27 cellular contexts compared by ENCODE assay signal in the genomic region with DNA sequence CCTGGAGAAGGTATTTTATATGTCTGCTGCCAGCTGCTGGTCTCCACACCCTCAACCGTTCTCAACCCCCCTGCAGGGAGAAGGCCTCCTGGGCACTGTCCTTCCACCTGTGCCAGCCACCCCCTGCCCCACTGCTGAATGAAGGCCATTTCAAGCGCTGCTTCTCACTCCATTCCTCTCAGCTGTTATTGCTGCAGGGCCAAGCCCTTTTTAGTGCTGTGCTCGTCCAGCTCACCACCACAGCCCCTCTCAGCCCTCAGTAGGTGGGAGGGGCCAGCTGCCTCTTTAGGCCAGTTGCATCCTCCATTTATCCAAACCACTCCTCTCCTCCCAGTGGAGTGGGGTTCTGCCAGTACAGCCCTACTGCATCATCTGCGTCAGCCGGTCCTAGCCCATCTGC. TPM values are rescaled to one million over a fixed set of nuclear protein-coding genes. Genes with fewer than 3 reads are reported as not detected.
"Had no signal": no experiment of that assay in that cellular context is flagged by ENCODE, and none has a peak within 500 bp of the region (broad histone marks: within the 10 kb centered on the region; RNA-seq: fewer than 3 reads in every experiment).

No MANE protein-coding gene starts in this region.

- H3K9me3 ChIP-seq: lower lobe of right lung, pancreas, right atrium auricular region, thyroid gland had no signal

- ATAC-seq: effector memory CD8-positive, alpha-beta T cell; left ventricle myocardium superior; lower lobe of right lung; naive thymus-derived CD8-positive, alpha-beta T cell; pancreas; sciatic nerve; stimulated activated naive CD8-positive, alpha-beta T cell treated with anti-CD3 and anti-CD28 coated beads, Interleukin-15, amount 100 ng/mL, for 72 hours had no signal

- H3K27ac Mint-ChIP-seq: effector memory CD8-positive, alpha-beta T cell; progenitor cell of endocrine pancreas; stimulated activated naive CD8-positive, alpha-beta T cell treated with anti-CD3 and anti-CD28 coated beads, Interleukin-15, amount 100 ng/mL, for 72 hours had no signal

- H3K27me3 ChIP-seq: pancreas, right atrium auricular region, thyroid gland had no signal

- H3K4me3 ChIP-seq: coronary artery, lower lobe of right lung, pancreas, right atrium auricular region, smooth muscle cell, thyroid gland had no signal

- H3K27ac ChIP-seq: coronary artery, lower lobe of right lung, pancreas, right atrium auricular region, thyroid gland had no signal

- DNase-seq: effector memory CD8-positive, alpha-beta T cell; hypothalamus; immature natural killer cell; left ventricle myocardium superior; lower lobe of right lung; naive thymus-derived CD8-positive, alpha-beta T cell; occipital lobe; pancreas; stimulated activated CD4-positive, alpha-beta T cell treated with anti-CD3 and anti-CD28 coated beads, Interleukin-12 subunit alpha, Interleukin-12 subunit beta, amount 100 ng/mL, for 4 hours; stimulated activated CD4-positive, alpha-beta T cell treated with anti-CD3 and anti-CD28 coated beads, Interleukin-1b, Interleukin-23, amount 100 ng/mL, for 48 hours; stimulated activated CD4-positive, alpha-beta T cell treated with anti-CD3 and anti-CD28 coated beads, Interleukin-4, amount 100 ng/mL, for 1 hour; stimulated activated CD8-positive, alpha-beta memory T cell treated with anti-CD3 and anti-CD28 coated beads, Interleukin-4, amount 100 ng/mL, for 48 hours; stimulated activated naive CD4-positive, alpha-beta T cell; stimulated activated naive CD8-positive, alpha-beta T cell treated with anti-CD3 and anti-CD28 coated beads, Interleukin-15, amount 100 ng/mL, for 72 hours; thyroid gland; trophoblast cell had no signal

- H3K36me3 ChIP-seq: lower lobe of right lung, pancreas, right atrium auricular region, thyroid gland had no signal

- FAIRE-seq: frontal cortex, keratinocyte, pancreas had no signal

- H3K4me2 ChIP-seq: smooth muscle cell had no signal

- H3K4me3 Mint-ChIP-seq: effector memory CD8-positive, alpha-beta T cell; stimulated activated naive CD8-positive, alpha-beta T cell treated with anti-CD3 and anti-CD28 coated beads, Interleukin-15, amount 100 ng/mL, for 72 hours had no signal

RNA-seq across cellular contexts. Expression of a gene that starts 1.8 kb away (rescaled TPM):
- total RNA-seq: dermis microvascular lymphatic vessel endothelial cell, myocyte, progenitor cell of endocrine pancreas, smooth muscle cell had no signal
- polyA plus RNA-seq: neural cell had no signal

RNA-seq across cellular contexts. Expression of a gene that starts 27.6 kb away (rescaled TPM):
- total RNA-seq: myocyte had no signal
- polyA plus RNA-seq: immature natural killer cell; naive thymus-derived CD8-positive, alpha-beta T cell had no signal

RNA-seq across cellular contexts. Expression of a gene that starts 49.9 kb away (rescaled TPM):
- total RNA-seq: mesenteric fat pad, right atrium auricular region, sciatic nerve had no signal
